ENCODE assay signal across 10 cellular contexts in the genomic region with DNA sequence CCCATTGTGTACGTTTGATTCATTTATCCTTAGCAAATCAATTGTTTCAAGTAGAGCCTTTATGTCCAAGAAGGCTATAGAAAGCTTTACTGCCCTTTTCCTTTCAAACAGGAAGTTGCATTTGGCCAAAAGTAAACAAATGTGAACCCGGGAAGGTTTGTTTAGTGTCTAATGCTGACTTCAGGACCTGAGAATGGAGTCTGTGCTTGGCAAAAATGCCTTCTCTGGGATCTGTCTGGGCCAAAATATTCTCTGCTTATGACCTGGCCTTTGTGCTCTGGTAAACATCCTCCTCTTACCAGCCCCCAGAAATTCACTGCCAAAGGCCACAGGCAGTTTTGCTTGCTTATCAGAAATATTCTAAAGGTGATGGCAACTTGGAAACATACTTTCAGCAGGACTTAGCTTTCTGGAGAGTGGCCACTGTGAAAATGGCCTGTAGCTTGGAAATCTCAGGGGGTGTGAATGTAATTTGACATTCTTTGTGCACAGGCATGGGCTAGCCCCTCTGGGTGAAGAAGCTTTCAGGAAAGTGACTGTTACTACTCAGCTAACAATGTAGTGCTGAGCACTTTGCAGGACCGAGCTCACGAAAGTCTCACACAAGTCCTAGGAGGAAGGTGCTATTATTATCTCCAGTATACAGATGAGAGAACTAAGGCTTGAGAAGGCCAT.
DNase-seq lines count a peak whose midpoint lies in the region; ATAC-seq and TF ChIP-seq lines count a peak whose summit lies in the region.
"Had no signal": no experiment of that assay in that cellular context is flagged by ENCODE, and none has a peak within 500 bp of the region (broad histone marks: within the 10 kb centered on the region; RNA-seq: fewer than 3 reads in every experiment).

No MANE protein-coding gene starts in this region.

- H2BK5ac ChIP-seq in IMR-90 (ENCODE audit: low read depth, low read length, poor library complexity, severe bottlenecking), result peak overlapping the region; percentile 91

- dilution Hi-C loops in IMR-90 (cut with HindIII; ENCODE audit: low sequenced_read_pairs, unreplicated experiment), result no loop called here

- peak overlapping the region; percentile 96 for H2AK5ac ChIP-seq in IMR-90 (ENCODE audit: low read depth, low read length)

- TF ChIP-seq RAD21 in IMR-90 (IDR thresholded peaks at IDR 0.05; ENCODE audit: low read length), result no peak

- peak overlapping the region; percentile 94 for H3K18ac ChIP-seq in IMR-90 (ENCODE audit: low read depth, low read length)

- peak overlapping the region; percentile 89 to 91 for H4K8ac ChIP-seq in IMR-90 (ENCODE audit: low read depth in 2 of 2, low read length in 2 of 2)

- peak overlapping the region; percentile 86 for H4K91ac ChIP-seq in IMR-90 (ENCODE audit: insufficient read depth, low read depth, low read length)

- 0 out of 2 replicates have a peak, but pooled peaks cover 3% of the 10 kb centered on the region for H4K20me1 ChIP-seq in IMR-90 (ENCODE audit: insufficient read depth, low read length)

- peaks cover 27% of the 10 kb centered on the region for H3K4me1 ChIP-seq in IMR-90 (ENCODE audit: control insufficient read depth, insufficient read depth, low read length)

- H2BK20ac ChIP-seq in IMR-90 (ENCODE audit: low read depth, low read length), result peak overlapping the region; percentile 100

- peak overlapping the region; percentile 74 for H3K4me2 ChIP-seq in IMR-90 (ENCODE audit: low read depth, low read length)

- TF ChIP-seq POLR2A in IMR-90 (IDR thresholded peaks at IDR 0.05; ENCODE audit: low read depth, low read length), result no peak

- H3K9ac ChIP-seq in IMR-90 (ENCODE audit: low read depth, low read length), result peak overlapping the region; percentile 53; the same call in 1 of the 2 replicates

- peaks cover 75% of the 10 kb centered on the region for H3K4me1 Mint-ChIP-seq in dendritic cell treated with granulocyte-macrophage colony-stimulating factor and Interleukin-4, amounts not matched to agents 40 ng/mL and 50 ng/mL, for 4 days (ENCODE audit: low read depth)
- peaks cover 46 to 61% (median 57%) of the 10 kb centered on the region in 4 donors for H3K4me1 Mint-ChIP-seq in naive thymus-derived CD8-positive, alpha-beta T cell

- no peaks in the 10 kb centered on the region for H3K9me3 ChIP-seq in IMR-90 (ENCODE audit: control insufficient read depth, insufficient read depth, low read length)

- peak overlapping the region; percentile 24 for H2AFZ ChIP-seq in IMR-90 (replicated peaks; ENCODE audit: low read length, poor library complexity)

- no peak for TF ChIP-seq CTCF in IMR-90 (conservative IDR thresholded peaks at IDR 0.05; ENCODE audit: low read depth, low read length)

- no peaks in the 10 kb centered on the region for H3K27me3 ChIP-seq in IMR-90 (ENCODE audit: control insufficient read depth, insufficient read depth, low read length)

- ATAC-seq in IMR-90 (ENCODE audit: low read depth) (peak; percentile 95), GM21825 (IDR thresholded peaks at IDR 0.05; ENCODE audit: unreplicated experiment) (no peak), GM21367 (IDR thresholded peaks at IDR 0.05; ENCODE audit: unreplicated experiment) (no peak)
- no peak for ATAC-seq in naive thymus-derived CD8-positive, alpha-beta T cell
- ATAC-seq: PC-3 had no signal

- H3K27me3 Mint-ChIP-seq in dendritic cell treated with granulocyte-macrophage colony-stimulating factor and Interleukin-4, amounts not matched to agents 40 ng/mL and 50 ng/mL, for 4 days, result no peaks in the 10 kb centered on the region
- no peaks in the 10 kb centered on the region for H3K27me3 Mint-ChIP-seq in naive thymus-derived CD8-positive, alpha-beta T cell

- no peak overlapping the region for H3K4me3 ChIP-seq in IMR-90 (ENCODE audit: insufficient read depth, low read depth, low read length)

- H3K4me3 Mint-ChIP-seq in dendritic cell treated with granulocyte-macrophage colony-stimulating factor and Interleukin-4, amounts not matched to agents 40 ng/mL and 50 ng/mL, for 4 days, result no peak overlapping the region
- H3K4me3 Mint-ChIP-seq in naive thymus-derived CD8-positive, alpha-beta T cell, result no peak overlapping the region

- in situ Hi-C loops in IMR-90 (cut with MboI; ENCODE audit: low sequenced_read_pairs), result no loop called here

- H4K5ac ChIP-seq in IMR-90 (ENCODE audit: low read depth, low read length), result peak overlapping the region; percentile 78

- peak overlapping the region; percentile 86 for H3K56ac ChIP-seq in IMR-90 (ENCODE audit: extremely low read depth, insufficient read depth, low read length)

- BruUV-seq in IMR-90 (replicated peaks; lab: Mats Ljungman, UMichigan), result no TSS peak

- no CpG with 5 or more reads among the region's 4 CpGs for WGBS in IMR-90 (ENCODE audit: extremely low coverage in 2 of 2, insufficient read length in 1 of 2), 2 experiments

- H3K27ac ChIP-seq in IMR-90 (ENCODE audit: insufficient read depth, low read length), result peak overlapping the region; percentile 88

- POLR2A ChIA-PET in IMR-90 (lab: Charles Lee; ENCODE audit: unreplicated experiment), result interaction anchor here (0.6 to 1.2 kb wide), 2 partner anchors 87 to 326 kb away, joined by 3 read pairs; no protein-coding TSS in a partner anchor
- POLR2A ChIA-PET in naive thymus-derived CD8-positive, alpha-beta T cell (lab: Charles Lee), result interaction anchor here (0.6 to 7.6 kb wide), 2 partner anchors 24 to 200 kb away, joined by 3 to 65 read pairs; partner anchors contain the start of genes KLLN and PTEN

- peak overlapping the region; percentile 99 for H3K4ac ChIP-seq in IMR-90 (ENCODE audit: low read depth, low read length)

- H2BK15ac ChIP-seq in IMR-90 (ENCODE audit: low read depth, low read length), result peak overlapping the region; percentile 87

- CTCF ChIA-PET in IMR-90 (lab: Yijun Ruan, JAX), result interaction anchor here (0.7 kb wide), 1 partner anchor 240 kb away, joined by 3 read pairs; no protein-coding TSS in a partner anchor

- DNase-seq in AG08396 (ENCODE audit: low spot score) (peak; percentile 63), IMR-90 (peak; percentile 81), SK-N-DZ (ENCODE audit: low spot score) (no peak), hepatic stellate cell (ENCODE audit: low spot score) (no peak)
- DNase-seq in naive thymus-derived CD8-positive, alpha-beta T cell, result no peak
- DNase-seq: glutamatergic neuron, PC-3 had no signal

- no peaks in the 10 kb centered on the region for H3K36me3 ChIP-seq in IMR-90 (ENCODE audit: control insufficient read depth, insufficient read depth, low read length)

- intact Hi-C loops in IMR-90 (cut with micrococcal nuclease), result no loop called here
- intact Hi-C loops in dendritic cell treated with granulocyte-macrophage colony-stimulating factor and Interleukin-4, amounts not matched to agents 40 ng/mL and 50 ng/mL, for 4 days (cut with micrococcal nuclease), result no loop called here

- peak overlapping the region; percentile 74 for H3K27ac Mint-ChIP-seq in dendritic cell treated with granulocyte-macrophage colony-stimulating factor and Interleukin-4, amounts not matched to agents 40 ng/mL and 50 ng/mL, for 4 days
- H3K27ac Mint-ChIP-seq in naive thymus-derived CD8-positive, alpha-beta T cell, result peak overlapping the region in 8 of 10 donors; percentile 8 to 99 (median 81)

- H3K9me1 ChIP-seq in IMR-90 (ENCODE audit: insufficient read depth, low read length), result peaks cover 25% of the 10 kb centered on the region

- H3K9me3 Mint-ChIP-seq in dendritic cell treated with granulocyte-macrophage colony-stimulating factor and Interleukin-4, amounts not matched to agents 40 ng/mL and 50 ng/mL, for 4 days, result no peaks in the 10 kb centered on the region
- H3K9me3 Mint-ChIP-seq in naive thymus-derived CD8-positive, alpha-beta T cell, result peaks cover 0 to 21% (median 0%) of the 10 kb centered on the region in 9 donors

- no peaks in the 10 kb centered on the region for H3K36me3 Mint-ChIP-seq in dendritic cell treated with granulocyte-macrophage colony-stimulating factor and Interleukin-4, amounts not matched to agents 40 ng/mL and 50 ng/mL, for 4 days (ENCODE audit: low read depth)
- H3K36me3 Mint-ChIP-seq in naive thymus-derived CD8-positive, alpha-beta T cell, result no peaks in the 10 kb centered on the region

- peak overlapping the region; percentile 99 for H2BK120ac ChIP-seq in IMR-90 (ENCODE audit: low read depth, low read length)

- H3K79me1 ChIP-seq in IMR-90 (ENCODE audit: low read depth in 1 of 2, low read length in 2 of 2), result peaks cover 0 to 3% of the 10 kb centered on the region in 2 experiments; a peak in 1 of 4 replicates

- peak overlapping the region; percentile 97 for H3K14ac ChIP-seq in IMR-90 (replicated peaks; ENCODE audit: low read depth, low read length)

- H2AK9ac ChIP-seq in IMR-90 (replicated peaks; ENCODE audit: low read depth, low read length, poor library complexity), result no peak overlapping the region

- peak overlapping the region; percentile 98 for H3K23ac ChIP-seq in IMR-90 (ENCODE audit: low read depth, low read length)

TF ChIP-seq in IMR-90, 13 proteins besides CTCF, POLR2A, EP300 and RAD21:
- TF ChIP-seq MAZ (IDR thresholded peaks at IDR 0.05; ENCODE audit: borderline replicate concordance, low read depth, low read length), result no peak
- no peak for TF ChIP-seq CEBPB (IDR thresholded peaks at IDR 0.05; ENCODE audit: low read depth, low read length)
- no peak; the same call in 1 of the 2 replicates for TF ChIP-seq SMC3 (IDR thresholded peaks at IDR 0.05; ENCODE audit: low read depth, low read length)
- TF ChIP-seq RCOR1 (IDR thresholded peaks at IDR 0.05; ENCODE audit: insufficient replicate concordance, low read length), result no peak
- TF ChIP-seq MAFK (IDR thresholded peaks at IDR 0.05; ENCODE audit: low read depth, low read length), result no peak; the same call in 1 of the 2 replicates
- TF ChIP-seq BHLHE40 (IDR thresholded peaks at IDR 0.05; ENCODE audit: low read depth, low read length), result peak; percentile 24; the same call in 1 of the 2 replicates
- TF ChIP-seq RFX5 (IDR thresholded peaks at IDR 0.05; ENCODE audit: low read depth, low read length), result no peak

Comparison
In these comparisons a context has a peak if more than half of its experiments do, and no peak if none do; other contexts are left out.
1. DNase-seq: peak in AG08396 (single experiment) and IMR-90 (single experiment); none in naive thymus-derived CD8-positive, alpha-beta T cell (0 of 10), SK-N-DZ (single experiment) and hepatic stellate cell (single experiment).